In genomic region chr5:180808461-180809000, GRCh38 we compare ENCODE assay signal across 1 cellular context.
TF ChIP-seq lines count a peak whose summit lies in the region.

No MANE protein-coding gene starts in this region.

TF ChIP-seq in K562, 482 proteins besides CTCF, POLR2A, EP300 and RAD21 (continued from another document):
- peak; percentile 67; the same call in 1 of the 2 replicates for TF ChIP-seq ZNF740 (CRISPR knock-in tag; IDR thresholded peaks at IDR 0.05)
- peak in 1 of 2 experiments; percentile 72; a peak in 1 of 4 replicates for TF ChIP-seq ZNF740 (tag; IDR thresholded peaks at IDR 0.05)
- TF ChIP-seq ZNF146 (CRISPR knock-in tag; IDR thresholded peaks at IDR 0.05; ENCODE audit: unreplicated experiment): no peak
- TF ChIP-seq VEZF1 (CRISPR knock-in tag; IDR thresholded peaks at IDR 0.05): peak; percentile 37; the same call in 1 of the 2 replicates
- peak; percentile 51 for TF ChIP-seq PKNOX1 (IDR thresholded peaks at IDR 0.05)
